ENCODE assay signal across 21 cellular contexts in genomic region chr6:20652691-20653479, GRCh38.
DNase-seq lines count a peak whose midpoint lies in the region; ATAC-seq and TF ChIP-seq lines count a peak whose summit lies in the region.
"Had no signal": no experiment of that assay in that cellular context is flagged by ENCODE, and none has a peak within 500 bp of the region (broad histone marks: within the 10 kb centered on the region; RNA-seq: fewer than 3 reads in every experiment).

No MANE protein-coding gene starts in this region.

- in situ Hi-C loops in GM23248 (cut with MboI) = no loop called here

- H3K79me2 ChIP-seq in GM23248 (ENCODE audit: insufficient read depth) = peaks cover 6% of the 10 kb centered on the region; the same call in 1 of the 2 replicates

- H4K20me1 ChIP-seq in GM23248 (ENCODE audit: insufficient read depth) = no peaks in the 10 kb centered on the region

- DNase-seq in GM23248 (peak; percentile 51), fibroblast of the conjunctiva (ENCODE audit: low read depth) (peak; percentile 13), renal cortical epithelial cell (ENCODE audit: low read depth) (peak; percentile 95), tibial nerve (ENCODE audit: low spot score in 2 of 2) (no peak)
- no peak for DNase-seq in effector memory CD4-positive, alpha-beta T cell
- DNase-seq in activated naive CD4-positive, alpha-beta T cell treated with anti-CD3 and anti-CD28 coated beads, Interleukin-2, amount 50 U/mL, for 72 hours (ENCODE audit: low spot score in 2 of 2) = no peak
- DNase-seq: activated CD4-positive, alpha-beta T cell treated with anti-CD3 and anti-CD28 coated beads, Interleukin-2, amount 10 ng/mL, durations not matched to agents 7 days and 5 days; activated T-cell treated with anti-CD3 and anti-CD28 coated beads, Interleukin-2, amount 50 U/mL, for 72 hours; amniotic stem cell; dorsolateral prefrontal cortex; heart left ventricle; naive thymus-derived CD8-positive, alpha-beta T cell; NCI-H187; NCI-H526; right lobe of liver; stimulated activated naive CD4-positive, alpha-beta T cell treated with Interleukin-2 at 50 U/mL for 16 hours; uterus had no signal

- H3K9me2 ChIP-seq in GM23248 (ENCODE audit: insufficient read depth) = 0 out of 2 replicates have a peak, but pooled peaks cover 5% of the 10 kb centered on the region

- no peak for ATAC-seq in GM19023 (IDR thresholded peaks at IDR 0.05; ENCODE audit: unreplicated experiment)
- no peak for ATAC-seq in activated naive CD4-positive, alpha-beta T cell treated with anti-CD3 and anti-CD28 coated beads, Interleukin-2, amount 50 U/mL, for 72 hours
- ATAC-seq: activated T-cell treated with anti-CD3 and anti-CD28 coated beads, Interleukin-2, amount 50 U/mL, for 72 hours; heart left ventricle; left lobe of liver; naive thymus-derived CD8-positive, alpha-beta T cell; right lobe of liver had no signal

- H3K27me3 ChIP-seq in GM23248 (replicated peaks; ENCODE audit: insufficient read depth) (no peaks in the 10 kb centered on the region), tibial nerve (no peaks in the 10 kb centered on the region)
- H3K27me3 ChIP-seq in effector memory CD4-positive, alpha-beta T cell (replicated peaks; ENCODE audit: control insufficient read depth, insufficient read depth, low read length, poor library complexity, severe bottlenecking) = no peaks in the 10 kb centered on the region
- H3K27me3 ChIP-seq: dorsolateral prefrontal cortex, heart left ventricle, right lobe of liver, uterus had no signal

- no peak overlapping the region for H3K9ac ChIP-seq in GM23248

- 0 out of 2 replicates have a peak overlapping the region, but pooled peaks have one; percentile 5 for H2AFZ ChIP-seq in GM23248

- H3K4me1 ChIP-seq in GM23248 (ENCODE audit: insufficient read depth) (peaks cover 16% of the 10 kb centered on the region), tibial nerve (peaks cover 0 to 3% (median 0%) of the 10 kb centered on the region in 4 donors)
- H3K4me1 ChIP-seq in effector memory CD4-positive, alpha-beta T cell (ENCODE audit: control insufficient read depth, insufficient read depth, low read length, poor library complexity, severe bottlenecking) = no peaks in the 10 kb centered on the region
- H3K4me1 ChIP-seq: right lobe of liver, uterus had no signal

- no peaks in the 10 kb centered on the region for H3K36me3 ChIP-seq in GM23248 (ENCODE audit: low read depth)
- H3K36me3 ChIP-seq in effector memory CD4-positive, alpha-beta T cell (ENCODE audit: control insufficient read depth, insufficient read depth, low read length) = no peaks in the 10 kb centered on the region
- H3K36me3 ChIP-seq in tibial nerve = peaks cover 0 to 15% (median 0%) of the 10 kb centered on the region in 3 donors
- H3K36me3 ChIP-seq: right lobe of liver, uterus had no signal

- H3K4me2 ChIP-seq in GM23248 (ENCODE audit: unreplicated experiment) = peak overlapping the region; percentile 14

- H3K4me3 ChIP-seq in GM23248 (no peak overlapping the region; the same call in 1 of the 2 replicates), tibial nerve (no peak overlapping the region)
- no peak overlapping the region for H3K4me3 ChIP-seq in effector memory CD4-positive, alpha-beta T cell (ENCODE audit: insufficient read depth, low read depth, low read length, poor library complexity, severe bottlenecking)
- H3K4me3 ChIP-seq: dorsolateral prefrontal cortex, heart left ventricle, right lobe of liver, uterus had no signal

- TF ChIP-seq CTCF in VCaP (conservative IDR thresholded peaks at IDR 0.05) (no peak), tibial nerve (IDR thresholded peaks at IDR 0.05) (no peak)

- WGBS in GM23248 (ENCODE audit: low coverage in 1 of 2, low lambda C conversion rate in 2 of 2, missing lambda C conversion rate in 2 of 2), 2 experiments = 59 to 69% methylated on average over 9 of the region's 9 CpGs
- 82 to 85% methylated on average over 9 of the region's 9 CpGs for WGBS in tibial nerve, 2 donors

- H3K9me3 ChIP-seq in GM23248 (ENCODE audit: low read depth) (no peaks in the 10 kb centered on the region), tibial nerve (no peaks in the 10 kb centered on the region)
- H3K9me3 ChIP-seq in effector memory CD4-positive, alpha-beta T cell (ENCODE audit: control insufficient read depth, low read length) = no peaks in the 10 kb centered on the region
- H3K9me3 ChIP-seq: heart left ventricle, right lobe of liver, uterus had no signal

- peaks cover 11 to 27% of the 10 kb centered on the region in 2 donors for H3K36me3 Mint-ChIP-seq in activated naive CD4-positive, alpha-beta T cell treated with anti-CD3 and anti-CD28 coated beads, Interleukin-2, amount 50 U/mL, for 72 hours

- H3K27ac ChIP-seq in GM23248 (no peak overlapping the region), VCaP (peak overlapping the region; percentile 90), tibial nerve (no peak overlapping the region)
- no peak overlapping the region for H3K27ac ChIP-seq in effector memory CD4-positive, alpha-beta T cell (ENCODE audit: insufficient read depth, low read length, poor library complexity, severe bottlenecking)
- H3K27ac ChIP-seq: dorsolateral prefrontal cortex, heart left ventricle, right lobe of liver, uterus had no signal

- peaks cover 0 to 4% of the 10 kb centered on the region in 2 donors for H3K9me3 Mint-ChIP-seq in activated naive CD4-positive, alpha-beta T cell treated with anti-CD3 and anti-CD28 coated beads, Interleukin-2, amount 50 U/mL, for 72 hours

- H3K27ac Mint-ChIP-seq in activated naive CD4-positive, alpha-beta T cell treated with anti-CD3 and anti-CD28 coated beads, Interleukin-2, amount 50 U/mL, for 72 hours = no peak overlapping the region
- H3K27ac Mint-ChIP-seq: activated CD4-positive, alpha-beta T cell treated with anti-CD3 and anti-CD28 coated beads, Interleukin-2, amount 10 ng/mL, durations not matched to agents 7 days and 5 days; activated T-cell treated with anti-CD3 and anti-CD28 coated beads, Interleukin-2, amount 50 U/mL, for 72 hours; T-helper 1 cell treated with Interleukin-12 subunit alpha and Interleukin-12 subunit beta and Interleukin-4 antibody, amounts not matched to agents 30 μg/mL and 1 μg/mL, for 36 hours had no signal

- no peak for TF ChIP-seq EP300 in tibial nerve (IDR thresholded peaks at IDR 0.05)

- no peaks in the 10 kb centered on the region for H3F3A ChIP-seq in GM23248 (ENCODE audit: insufficient read depth)

- TF ChIP-seq POLR2A in tibial nerve (IDR thresholded peaks at IDR 0.05) = no peak

Comparison
In these comparisons a context has a peak if more than half of its experiments do, and no peak if none do; other contexts are left out.
1. DNase-seq: peak in GM23248 (single experiment), fibroblast of the conjunctiva (single experiment) and renal cortical epithelial cell (single experiment); none in effector memory CD4-positive, alpha-beta T cell (0 of 3), tibial nerve (0 of 2) and activated naive CD4-positive, alpha-beta T cell treated with anti-CD3 and anti-CD28 coated beads, Interleukin-2, amount 50 U/mL, for 72 hours (0 of 2).